ENCODE assay signal across 8 cellular contexts in the genomic region with DNA sequence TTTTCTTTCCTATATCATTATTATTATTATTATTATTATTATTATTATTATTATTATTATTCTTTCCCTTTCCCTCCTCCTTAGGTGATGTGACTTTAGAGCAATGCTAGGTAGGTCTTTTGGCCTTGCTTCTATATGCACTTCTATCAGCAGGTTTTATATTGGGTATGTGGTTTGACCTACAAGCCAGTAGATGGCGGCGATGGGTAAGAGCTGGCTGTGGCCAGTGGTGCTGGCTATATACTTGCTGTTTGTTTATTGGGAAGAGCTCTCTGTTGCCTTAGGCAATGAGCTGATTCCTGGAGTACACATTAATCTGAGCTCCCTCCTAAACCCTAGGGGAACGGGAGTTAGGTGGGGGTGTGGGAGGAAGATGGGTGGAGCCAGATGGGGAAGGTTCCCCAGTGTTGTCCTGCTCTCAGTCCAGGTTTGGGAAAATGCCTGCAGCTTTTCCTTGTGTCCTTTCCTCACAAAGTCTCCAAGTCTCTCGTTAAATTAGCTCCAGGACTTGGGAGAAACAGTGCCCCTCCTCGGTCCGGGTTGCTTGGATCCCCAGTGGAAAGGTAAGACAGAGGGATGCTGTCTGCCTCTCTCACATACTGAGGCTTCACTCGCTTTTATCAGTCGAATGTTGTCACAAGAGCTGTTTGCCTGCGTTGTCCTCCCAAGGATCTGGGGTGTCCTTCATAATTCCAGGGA.
DNase-seq lines count a peak whose midpoint lies in the region; ATAC-seq and TF ChIP-seq lines count a peak whose summit lies in the region.
"Not testable (repeated sequence)": the region's sequence is repeated elsewhere in the genome, so short reads cannot be mapped to it uniquely, and the experiment has no call there.

No MANE protein-coding gene starts in this region.

- not testable (repeated sequence) for H3K4me3 ChIP-seq in right cardiac atrium (ENCODE audit: low read length)

- H3K9me3 Mint-ChIP-seq in MCF 10A (ENCODE audit: unreplicated experiment), result not testable (repeated sequence)

- intact Hi-C loops in MCF 10A (cut with micrococcal nuclease); right cardiac atrium (cut with DNase I): not testable (repeated sequence)

- BruUV-seq in MCF 10A (replicated peaks; lab: Mats Ljungman, UMichigan), result not testable (repeated sequence)

- WGBS in right cardiac atrium, result 8% methylated on average over 3 of the region's 9 CpGs

- POLR2A ChIA-PET in MCF 10A (lab: Yijun Ruan, JAX), result interaction anchor here (0.6 to 0.7 kb wide), 3 partner anchors 30 to 83 kb away, joined by 3 read pairs; partner anchors contain the start of gene SUGT1

- not testable (repeated sequence) for H3K27ac Mint-ChIP-seq in MCF 10A (ENCODE audit: low read depth, unreplicated experiment)

- not testable (repeated sequence) for H3K4me1 ChIP-seq in right cardiac atrium (ENCODE audit: control insufficient read depth, insufficient read depth, low read length)

- peak; percentile 52 for DNase-seq in Ammon's horn (ENCODE audit: low spot score)
- peak; percentile 8 for DNase-seq in NCI-H146 (lab: John Stamatoyannopoulos, UW)
- DNase-seq in MCF 10A (ENCODE audit: unreplicated experiment), result peak; percentile 71
- DNase-seq in right cardiac atrium, result peak in 2 of 3 donors; percentile 54 to 69
- DNase-seq in pulmonary artery endothelial cell (ENCODE audit: low read depth, low spot score), result peak; percentile 19

- TF ChIP-seq CTCF in MCF 10A (IDR thresholded peaks at IDR 0.05; ENCODE audit: unreplicated experiment), result peak; percentile 45

- CTCF ChIA-PET in MCF 10A (lab: Yijun Ruan, JAX), result interaction anchor here (0.7 to 1.7 kb wide), 7 partner anchors 28 to 398 kb away, joined by 3 to 8 read pairs (median 3); partner anchors contain the start of gene SUGT1

- H3K4me3 Mint-ChIP-seq in MCF 10A (ENCODE audit: unreplicated experiment), result not testable (repeated sequence)

- H3K27me3 Mint-ChIP-seq in MCF 10A (ENCODE audit: insufficient read depth, unreplicated experiment), result not testable (repeated sequence)

- H3K36me3 Mint-ChIP-seq in MCF 10A (ENCODE audit: insufficient read depth, unreplicated experiment), result not testable (repeated sequence)

- not testable (repeated sequence) for H3K4me1 Mint-ChIP-seq in MCF 10A (ENCODE audit: insufficient read depth, unreplicated experiment)

- not testable (repeated sequence) for H3K27me3 ChIP-seq in right cardiac atrium (ENCODE audit: control insufficient read depth, insufficient read depth)

- H3K9me3 ChIP-seq in right cardiac atrium (ENCODE audit: control insufficient read depth, low read length), result not testable (repeated sequence)

- not testable (repeated sequence) for H3K27ac ChIP-seq in right cardiac atrium (ENCODE audit: low read length)

- ATAC-seq in GM18873 (IDR thresholded peaks at IDR 0.05; ENCODE audit: low FRiP score, unreplicated experiment) (peak; percentile 64), HG03025 (IDR thresholded peaks at IDR 0.05; ENCODE audit: low FRiP score, unreplicated experiment) (peak; percentile 67), SK-N-SH treated with all-trans-retinoic acid at 6 μM for 48 hours (peak; percentile 99), right cardiac atrium (peak; percentile 93 to 95)

Comparison
In these comparisons a context has a peak if more than half of its experiments do, and no peak if none do; other contexts are left out.
1. DNase-seq: peak in every context shown above with its lines; median percentile 71 in MCF 10A; 62 in right cardiac atrium; 52 in Ammon's horn; 19 in pulmonary artery endothelial cell; 8 in NCI-H146.